In the genomic region with DNA sequence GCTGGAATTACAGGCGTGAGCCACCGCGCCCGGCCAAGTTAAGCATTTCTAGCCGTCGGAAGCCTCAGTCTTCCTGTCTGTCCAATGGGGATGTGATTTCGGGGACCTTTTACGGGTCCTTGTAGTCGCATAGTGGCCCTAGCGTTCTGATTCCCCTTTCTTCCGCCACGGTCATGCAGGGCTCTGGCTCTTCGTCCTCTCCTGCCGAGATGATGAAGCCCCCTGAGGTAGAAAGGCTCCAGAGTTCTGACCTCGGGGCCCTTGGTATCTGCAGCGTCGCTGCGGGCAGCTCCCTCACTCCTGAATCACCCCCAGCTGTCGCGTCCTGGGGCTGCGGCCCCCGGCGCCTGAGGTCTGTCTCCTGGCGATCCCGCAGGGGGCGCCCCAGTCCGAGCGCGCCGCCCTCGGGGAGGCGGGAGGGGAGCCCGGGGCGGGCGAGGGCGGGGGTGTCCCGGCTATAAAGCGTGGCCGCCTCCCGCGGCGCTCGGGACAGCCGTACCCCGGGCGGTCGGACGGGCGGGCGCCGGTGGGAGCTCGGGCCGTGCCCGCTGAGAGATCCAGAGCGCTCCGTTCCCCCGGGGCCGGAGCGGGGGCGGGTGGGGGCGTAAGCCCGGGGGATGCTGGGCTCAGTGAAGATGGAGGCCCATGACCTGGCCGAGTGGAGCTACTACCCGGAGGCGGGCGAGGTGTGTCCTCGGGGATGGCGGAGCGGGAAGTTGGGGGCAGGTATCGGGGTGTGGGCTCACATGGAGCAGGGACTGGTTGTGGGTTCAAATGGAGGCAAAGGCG, we compare ENCODE assay signal across 8 cellular contexts. TPM values are rescaled to one million over a fixed set of nuclear protein-coding genes. Genes with fewer than 3 reads are reported as not detected.
DNase-seq lines count a peak whose midpoint lies in the region; ATAC-seq and TF ChIP-seq lines count a peak whose summit lies in the region.

A gene (plus strand): TSS at position 487 of the 789 bp plus-strand sequence. CDS start 131 bp downstream, at position 618.

- peak within 1 kb of the TSS; percentile 81 for H3K4me2 ChIP-seq in KMS-11

- H3K9me3 ChIP-seq in ectodermal cell (ENCODE audit: control insufficient read depth, low read length): no peaks in the 10 kb centered on the region
- no peaks in the 10 kb centered on the region for H3K9me3 ChIP-seq in mesodermal cell (ENCODE audit: control insufficient read depth, low read length)
- H3K9me3 ChIP-seq in stomach smooth muscle (ENCODE audit: control insufficient read depth in 2 of 2, low read length in 2 of 2): no peaks in the 10 kb centered on the region

- ATAC-seq in GM21528 (IDR thresholded peaks at IDR 0.05; ENCODE audit: low FRiP score, unreplicated experiment): no peak

- TF ChIP-seq CTCF in KMS-11 (conservative IDR thresholded peaks at IDR 0.05; ENCODE audit: low read depth, low read length): peak; percentile 45

- H3K79me2 ChIP-seq in KMS-11 (ENCODE audit: insufficient read depth, low read depth): peaks cover 33% of the 10 kb centered on the region; the same call in 1 of the 2 replicates

- H3K4me1 ChIP-seq in KMS-11 (ENCODE audit: low read depth, poor library complexity, severe bottlenecking) (peaks cover 21% of the 10 kb centered on the region), ectodermal cell (ENCODE audit: control insufficient read depth, insufficient read depth, low read length) (no peaks in the 10 kb centered on the region), mesodermal cell (ENCODE audit: control insufficient read depth, insufficient read depth, low read length, poor library complexity, severe bottlenecking) (no peaks in the 10 kb centered on the region), stomach smooth muscle (ENCODE audit: control insufficient read depth, insufficient read depth, low read length) (peaks cover 11% of the 10 kb centered on the region)

- no peak within 1 kb of the TSS for H3K4me3 ChIP-seq in KMS-11 (IDR thresholded peaks at IDR 0.05; ENCODE audit: insufficient read depth, low read depth, low read length)
- peak within 1 kb of the TSS; percentile 53 for H3K4me3 ChIP-seq in ectodermal cell (ENCODE audit: insufficient read depth, low read depth, low read length)
- peak within 1 kb of the TSS; percentile 87 for H3K4me3 ChIP-seq in mesodermal cell (ENCODE audit: extremely low read depth, insufficient read depth, low read length, poor library complexity, severe bottlenecking)
- peak within 1 kb of the TSS; percentile 59 to 98 for H3K4me3 ChIP-seq in stomach smooth muscle (ENCODE audit: low read length in 2 of 2)

- DNase-seq in NCI-H2196 (lab: John Stamatoyannopoulos, UW; ENCODE audit: unreplicated experiment) (peak; percentile 41), NCI-H2196 treated with DMSO at 0.1 percent for 48 hours (lab: John Stamatoyannopoulos, UW; ENCODE audit: unreplicated experiment) (no peak)
- peak in 3 of 4 experiments; percentile 19 to 27 (median 20) for DNase-seq in activated CD4-positive, CD25-positive, alpha-beta regulatory T cell (lab: John Stamatoyannopoulos, UW)

- H2AFZ ChIP-seq in KMS-11 (ENCODE audit: low read depth): peak within 1 kb of the TSS; percentile 98

- H3K36me3 ChIP-seq in KMS-11 (ENCODE audit: insufficient read depth) (no peaks in the 10 kb centered on the region; the same call in 1 of the 2 replicates), ectodermal cell (ENCODE audit: control insufficient read depth, insufficient read depth, low read length) (no peaks in the 10 kb centered on the region), mesodermal cell (ENCODE audit: control insufficient read depth, insufficient read depth, low read length) (peaks cover 20% of the 10 kb centered on the region), stomach smooth muscle (ENCODE audit: control insufficient read depth in 2 of 2, insufficient read depth in 2 of 2, low read length in 2 of 2) (peaks cover 0 to 2% of the 10 kb centered on the region in 2 donors)

- 2% methylated on average over 71 of the region's 71 CpGs for WGBS in ectodermal cell, 2 experiments
- 3 to 5% methylated on average over 53 to 57 of the region's 71 CpGs for WGBS in mesodermal cell (ENCODE audit: insufficient coverage in 2 of 2), 2 experiments

- H3K27me3 ChIP-seq in KMS-11 (ENCODE audit: insufficient read depth, low read depth): peaks cover 53% of the 10 kb centered on the region
- H3K27me3 ChIP-seq in ectodermal cell (ENCODE audit: control insufficient read depth, insufficient read depth, low read length, poor library complexity, severe bottlenecking): peaks cover 27% of the 10 kb centered on the region
- peaks cover 18 to 24% of the 10 kb centered on the region in 2 donors for H3K27me3 ChIP-seq in stomach smooth muscle (ENCODE audit: control insufficient read depth in 1 of 2, insufficient read depth in 2 of 2, low read length in 2 of 2)

- no peak within 1 kb of the TSS for H3K9ac ChIP-seq in KMS-11
- no peak within 1 kb of the TSS for H3K9ac ChIP-seq in stomach smooth muscle (ENCODE audit: low read length in 2 of 2)

- H3K27ac ChIP-seq in KMS-11 (no peak within 1 kb of the TSS), ectodermal cell (ENCODE audit: insufficient read depth, low read depth, low read length, poor library complexity, severe bottlenecking) (no peak within 1 kb of the TSS), mesodermal cell (ENCODE audit: low read depth, low read length, severe bottlenecking) (no peak within 1 kb of the TSS), stomach smooth muscle (ENCODE audit: low read length) (no peak within 1 kb of the TSS)

- H4K20me1 ChIP-seq in KMS-11 (ENCODE audit: insufficient read depth): no peaks in the 10 kb centered on the region

RNA-seq across cellular contexts. Expression of the gene that starts here (rescaled TPM):
- polyA plus RNA-seq in ectodermal cell (2013, experiment 1 of 4): 6.8 TPM
- 7.0 TPM for polyA plus RNA-seq in ectodermal cell (2013, experiment 2 of 4)
- 4.8 TPM for polyA plus RNA-seq in ectodermal cell (2013, experiment 3 of 4)
- polyA plus RNA-seq in ectodermal cell (2013, experiment 4 of 4): 5.5 TPM
- polyA plus RNA-seq in mesodermal cell (2013, experiment 1 of 2): 2.8 TPM
- polyA plus RNA-seq in mesodermal cell (2013, experiment 2 of 2): 2.4 TPM
